11 cellular contexts compared by ENCODE assay signal in genomic region chr4:165331823-165332222, GRCh38. TPM values are rescaled to one million over a fixed set of nuclear protein-coding genes. Genes with fewer than 3 reads are reported as not detected.
DNase-seq lines count a peak whose midpoint lies in the region; ATAC-seq, FAIRE-seq and TF ChIP-seq lines count a peak whose summit lies in the region.
"Had no signal": no experiment of that assay in that cellular context is flagged by ENCODE, and none has a peak within 500 bp of the region (broad histone marks: within the 10 kb centered on the region; RNA-seq: fewer than 3 reads in every experiment).

No MANE protein-coding gene starts in this region.

- H3K27ac ChIP-seq in cardiac muscle cell (peak overlapping the region; percentile 49), upper lobe of right lung (no peak overlapping the region)

- no peak for TF ChIP-seq CTCF in cardiac muscle cell (IDR thresholded peaks at IDR 0.05; ENCODE audit: low read depth, low read length)
- TF ChIP-seq CTCF in kidney epithelial cell (IDR thresholded peaks at IDR 0.05; ENCODE audit: insufficient read depth, low read length, poor library complexity, severe bottlenecking), result no peak
- TF ChIP-seq CTCF in upper lobe of right lung (IDR thresholded peaks at IDR 0.05), result no peak

- DNase-seq in cardiac muscle cell (ENCODE audit: low read depth in 1 of 2, low spot score in 1 of 2) (no peak), Right ventricle myocardium superior (no peak), kidney epithelial cell (ENCODE audit: low read depth) (no peak), upper lobe of right lung (no peak), GM19239 (ENCODE audit: insufficient read length, low spot score) (no peak)
- DNase-seq in activated naive CD8-positive, alpha-beta T cell treated with anti-CD3 and anti-CD28 coated beads, Interleukin-2, amount 50 U/mL, for 24 hours, result no peak
- DNase-seq: CD8-positive, alpha-beta T cell; dermis blood vessel endothelial cell; NCI-H1105 had no signal

- H3K4me3 ChIP-seq in cardiac muscle cell (peak overlapping the region; percentile 62), kidney epithelial cell (ENCODE audit: low read depth, low read length) (peak overlapping the region; percentile 23), upper lobe of right lung (peak overlapping the region; percentile 92)

- peak overlapping the region; percentile 10 for H3K4me3 Mint-ChIP-seq in activated naive CD8-positive, alpha-beta T cell treated with anti-CD3 and anti-CD28 coated beads, Interleukin-2, amount 50 U/mL, for 24 hours
- H3K4me3 Mint-ChIP-seq: CD8-positive, alpha-beta T cell had no signal

- H3K27me3 Mint-ChIP-seq in activated naive CD8-positive, alpha-beta T cell treated with anti-CD3 and anti-CD28 coated beads, Interleukin-2, amount 50 U/mL, for 24 hours, result no peaks in the 10 kb centered on the region

- peak overlapping the region; percentile 35 for H3K27ac Mint-ChIP-seq in activated naive CD8-positive, alpha-beta T cell treated with anti-CD3 and anti-CD28 coated beads, Interleukin-2, amount 50 U/mL, for 24 hours
- H3K27ac Mint-ChIP-seq: CD8-positive, alpha-beta T cell had no signal

- H3K9me3 Mint-ChIP-seq in activated naive CD8-positive, alpha-beta T cell treated with anti-CD3 and anti-CD28 coated beads, Interleukin-2, amount 50 U/mL, for 24 hours, result no peaks in the 10 kb centered on the region
- H3K9me3 Mint-ChIP-seq: CD8-positive, alpha-beta T cell had no signal

- H3K4me1 Mint-ChIP-seq in activated naive CD8-positive, alpha-beta T cell treated with anti-CD3 and anti-CD28 coated beads, Interleukin-2, amount 50 U/mL, for 24 hours, result peaks cover 31% of the 10 kb centered on the region

- ATAC-seq in Right ventricle myocardium superior (ENCODE audit: poor library complexity) (no peak), upper lobe of right lung (no peak), HG02973 (IDR thresholded peaks at IDR 0.05; ENCODE audit: unreplicated experiment) (no peak), GM21381 (IDR thresholded peaks at IDR 0.05; ENCODE audit: unreplicated experiment) (no peak)
- ATAC-seq in activated naive CD8-positive, alpha-beta T cell treated with anti-CD3 and anti-CD28 coated beads, Interleukin-2, amount 50 U/mL, for 24 hours, result no peak
- ATAC-seq: CD8-positive, alpha-beta T cell had no signal

- peaks cover 19% of the 10 kb centered on the region for H3K36me3 ChIP-seq in cardiac muscle cell
- H3K36me3 ChIP-seq in kidney epithelial cell (ENCODE audit: control insufficient read depth, insufficient read depth, low read length), result no peaks in the 10 kb centered on the region
- H3K36me3 ChIP-seq in upper lobe of right lung, result peaks cover 14% of the 10 kb centered on the region

- peaks cover 48% of the 10 kb centered on the region for H3K4me1 ChIP-seq in cardiac muscle cell (ENCODE audit: low read depth)
- H3K4me1 ChIP-seq in upper lobe of right lung, result peaks cover 5% of the 10 kb centered on the region

- intact Hi-C loops in Right ventricle myocardium superior (cut with DNase I) (no loop called here), upper lobe of right lung (cut with DNase I) (no loop called here)

- FAIRE-seq in GM19239 (lab: Jason Lieb, UNC), result no peak

- H3K27me3 ChIP-seq in cardiac muscle cell (no peaks in the 10 kb centered on the region), kidney epithelial cell (ENCODE audit: control insufficient read depth, insufficient read depth, low read length) (no peaks in the 10 kb centered on the region), upper lobe of right lung (no peaks in the 10 kb centered on the region)

- peaks cover 27% of the 10 kb centered on the region for H3K36me3 Mint-ChIP-seq in activated naive CD8-positive, alpha-beta T cell treated with anti-CD3 and anti-CD28 coated beads, Interleukin-2, amount 50 U/mL, for 24 hours (ENCODE audit: low read depth)

- no peaks in the 10 kb centered on the region for H3K9me3 ChIP-seq in cardiac muscle cell (ENCODE audit: low read depth)
- H3K9me3 ChIP-seq in upper lobe of right lung, result no peaks in the 10 kb centered on the region

RNA-seq across cellular contexts. Expression of gene MSMO1, which starts 4.4 kb away (rescaled TPM):
- 65.8 and 170 TPM in 2 replicates for total RNA-seq in cardiac muscle cell
- polyA plus RNA-seq in cardiac muscle cell, result 138 and 305 TPM in 2 replicates
- total RNA-seq in Right ventricle myocardium superior, result 6.2 TPM
- total RNA-seq in kidney epithelial cell, result 192 and 228 TPM in 2 replicates
- 213 TPM for total RNA-seq in upper lobe of right lung

RNA-seq across cellular contexts. Expression of gene CPE, which starts 47.0 kb away (rescaled TPM):
- total RNA-seq in cardiac muscle cell (204 and 238 TPM in 2 replicates), Right ventricle myocardium superior (49.7 TPM), kidney epithelial cell (8.9 and 10.7 TPM in 2 replicates), upper lobe of right lung (63.6 TPM)
- 238 and 323 TPM in 2 replicates for polyA plus RNA-seq in cardiac muscle cell
- total RNA-seq: CD8-positive, alpha-beta T cell had no signal

Comparison
In these comparisons a context has a peak if more than half of its experiments do, and no peak if none do; other contexts are left out.
1. H3K4me3 ChIP-seq: peak in every context shown above with its lines; median percentile 92 in upper lobe of right lung; 62 in cardiac muscle cell; 23 in kidney epithelial cell.